Comparison of ENCODE assay signal across 1 cellular context in genomic region chr10:119025336-119025735, GRCh38.
TF ChIP-seq lines count a peak whose summit lies in the region.

No MANE protein-coding gene starts in this region.

TF ChIP-seq in HepG2, 621 proteins besides CTCF, POLR2A, EP300 and RAD21:
- no peak for TF ChIP-seq ZBTB3 (CRISPR knock-in tag; IDR thresholded peaks at IDR 0.05; ENCODE audit: borderline replicate concordance, low read depth)
- TF ChIP-seq HNRNPL (IDR thresholded peaks at IDR 0.05; ENCODE audit: low read depth, low read length): 0 out of 2 replicates have a peak, but pooled peaks have one; percentile 59
